Comparison of ENCODE assay signal across 17 cellular contexts in the genomic region with DNA sequence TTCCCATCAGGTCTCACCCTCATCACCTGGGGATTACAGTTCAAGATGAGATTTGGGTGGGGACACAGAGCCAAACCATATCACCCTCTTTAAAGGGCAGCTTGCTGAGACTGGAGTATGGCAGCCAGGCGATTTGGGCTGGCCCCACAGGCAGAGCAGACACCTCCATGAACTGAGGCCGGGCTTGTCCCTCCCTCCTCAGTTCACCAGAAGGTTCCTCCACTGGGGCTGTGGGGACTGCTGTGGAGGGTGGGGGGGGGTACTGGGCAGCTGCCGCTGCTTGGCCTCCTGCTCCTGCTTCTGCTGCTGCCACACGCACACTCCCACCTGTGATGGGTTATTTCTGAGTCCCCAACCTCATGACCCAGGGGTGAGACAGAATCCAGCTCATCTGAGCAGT. TPM values are rescaled to one million over a fixed set of nuclear protein-coding genes. Genes with fewer than 3 reads are reported as not detected.
A peak's percentile ranks its signal among the peaks of the same experiment; 100 is the strongest.
DNase-seq lines count a peak whose midpoint lies in the region; ATAC-seq and TF ChIP-seq lines count a peak whose summit lies in the region.
"Had no signal": no experiment of that assay in that cellular context is flagged by ENCODE, and none has a peak within 500 bp of the region (broad histone marks: within the 10 kb centered on the region; RNA-seq: fewer than 3 reads in every experiment).

No MANE protein-coding gene starts in this region.

- intact Hi-C loops in upper lobe of right lung (cut with DNase I), result no loop called here

- H3K27ac ChIP-seq in RWPE2 (ENCODE audit: poor library complexity, severe bottlenecking) (no peak overlapping the region), upper lobe of right lung (no peak overlapping the region)
- H3K27ac ChIP-seq: BLaER1, HL-60 had no signal

- ATAC-seq in RWPE2 (ENCODE audit: low read depth) (no peak), upper lobe of right lung (no peak), GM21717 (IDR thresholded peaks at IDR 0.05; ENCODE audit: unreplicated experiment) (no peak)
- ATAC-seq: GM23338, HCT116 had no signal

- H3K36me3 ChIP-seq in RWPE2 (ENCODE audit: low read depth) (no peaks in the 10 kb centered on the region), upper lobe of right lung (no peaks in the 10 kb centered on the region)
- H3K36me3 ChIP-seq: BLaER1 had no signal

- no peaks in the 10 kb centered on the region for H3K27me3 ChIP-seq in RWPE2 (ENCODE audit: insufficient read depth, poor library complexity, severe bottlenecking)
- H3K27me3 ChIP-seq in upper lobe of right lung, result no peaks in the 10 kb centered on the region

- no peak for TF ChIP-seq CTCF in RWPE2 (IDR thresholded peaks at IDR 0.05; ENCODE audit: poor library complexity, severe bottlenecking)
- TF ChIP-seq CTCF in upper lobe of right lung (IDR thresholded peaks at IDR 0.05), result no peak

- H3K9me3 ChIP-seq in RWPE2 (ENCODE audit: severe bottlenecking), result peaks cover under 1% of the 10 kb centered on the region
- H3K9me3 ChIP-seq in upper lobe of right lung, result no peaks in the 10 kb centered on the region

- H3K4me3 ChIP-seq in RWPE2 (ENCODE audit: severe bottlenecking) (no peak overlapping the region), upper lobe of right lung (no peak overlapping the region)
- H3K4me3 ChIP-seq: BLaER1, GM23338 had no signal

- no peaks in the 10 kb centered on the region for H3K4me1 ChIP-seq in RWPE2 (ENCODE audit: insufficient read depth, poor library complexity, severe bottlenecking)
- H3K4me1 ChIP-seq in upper lobe of right lung, result no peaks in the 10 kb centered on the region

- DNase-seq in activated effector memory CD4-positive, alpha-beta T cell treated with anti-CD3 and anti-CD28 coated beads, Interleukin-2, amount 50 U/mL, for 16 hours, result peak; percentile 19
- no peak for DNase-seq in activated effector memory CD4-positive, alpha-beta T cell treated with Interleukin-2 at 50 U/mL for 16 hours
- DNase-seq in RWPE2 (ENCODE audit: low spot score), result peak; percentile 23
- peak; percentile 57 for DNase-seq in mesenteric fat pad (ENCODE audit: low spot score)
- DNase-seq in upper lobe of right lung, result peak; percentile 25
- DNase-seq in UCSD-AML1 (lab: John Stamatoyannopoulos, UW; ENCODE audit: unreplicated experiment), result no peak
- DNase-seq: 8988T; CD4-positive, alpha-beta memory T cell; DMS153; DMS79; GDM1; HFFc6 had no signal

RNA-seq across cellular contexts. Expression of a gene that starts 53.9 kb away (rescaled TPM):
- total RNA-seq in mesenteric fat pad, result 7.9 TPM
- 15.3 TPM for total RNA-seq in upper lobe of right lung
- total RNA-seq: HFFc6 had no signal

Comparison
In these comparisons a context has a peak if more than half of its experiments do, and no peak if none do; other contexts are left out.
1. DNase-seq: peak in activated effector memory CD4-positive, alpha-beta T cell treated with anti-CD3 and anti-CD28 coated beads, Interleukin-2, amount 50 U/mL, for 16 hours (single experiment), RWPE2 (single experiment), mesenteric fat pad (single experiment) and upper lobe of right lung (single experiment); none in activated effector memory CD4-positive, alpha-beta T cell treated with Interleukin-2 at 50 U/mL for 16 hours (single experiment) and UCSD-AML1 (single experiment).